In genomic region chr6:131917763-131918649, GRCh38 we compare ENCODE assay signal across 2 cellular contexts.
TF ChIP-seq lines count a peak whose summit lies in the region.

No MANE protein-coding gene starts in this region.

TF ChIP-seq in HepG2, 621 proteins besides CTCF, POLR2A, EP300 and RAD21:
- TF ChIP-seq ZNF263 (CRISPR knock-in tag; IDR thresholded peaks at IDR 0.05) (peak; percentile 84; the same call in 1 of the 2 replicates), ZNF557 (CRISPR knock-in tag; IDR thresholded peaks at IDR 0.05) (no peak), TFAP4 (IDR thresholded peaks at IDR 0.05; ENCODE audit: borderline replicate concordance, low read depth) (0 out of 2 replicates have a peak, but pooled peaks have one; percentile 25)

TF ChIP-seq in SK-N-SH treated with all-trans-retinoic acid at 6 μM for 48 hours, 23 proteins besides CTCF, POLR2A, EP300 and RAD21:
- TF ChIP-seq ZFP3 (CRISPR knock-in tag; IDR thresholded peaks at IDR 0.05), result no peak
- no peak for TF ChIP-seq ESRRG (CRISPR knock-in tag; IDR thresholded peaks at IDR 0.05)
- TF ChIP-seq, protein P1, sequence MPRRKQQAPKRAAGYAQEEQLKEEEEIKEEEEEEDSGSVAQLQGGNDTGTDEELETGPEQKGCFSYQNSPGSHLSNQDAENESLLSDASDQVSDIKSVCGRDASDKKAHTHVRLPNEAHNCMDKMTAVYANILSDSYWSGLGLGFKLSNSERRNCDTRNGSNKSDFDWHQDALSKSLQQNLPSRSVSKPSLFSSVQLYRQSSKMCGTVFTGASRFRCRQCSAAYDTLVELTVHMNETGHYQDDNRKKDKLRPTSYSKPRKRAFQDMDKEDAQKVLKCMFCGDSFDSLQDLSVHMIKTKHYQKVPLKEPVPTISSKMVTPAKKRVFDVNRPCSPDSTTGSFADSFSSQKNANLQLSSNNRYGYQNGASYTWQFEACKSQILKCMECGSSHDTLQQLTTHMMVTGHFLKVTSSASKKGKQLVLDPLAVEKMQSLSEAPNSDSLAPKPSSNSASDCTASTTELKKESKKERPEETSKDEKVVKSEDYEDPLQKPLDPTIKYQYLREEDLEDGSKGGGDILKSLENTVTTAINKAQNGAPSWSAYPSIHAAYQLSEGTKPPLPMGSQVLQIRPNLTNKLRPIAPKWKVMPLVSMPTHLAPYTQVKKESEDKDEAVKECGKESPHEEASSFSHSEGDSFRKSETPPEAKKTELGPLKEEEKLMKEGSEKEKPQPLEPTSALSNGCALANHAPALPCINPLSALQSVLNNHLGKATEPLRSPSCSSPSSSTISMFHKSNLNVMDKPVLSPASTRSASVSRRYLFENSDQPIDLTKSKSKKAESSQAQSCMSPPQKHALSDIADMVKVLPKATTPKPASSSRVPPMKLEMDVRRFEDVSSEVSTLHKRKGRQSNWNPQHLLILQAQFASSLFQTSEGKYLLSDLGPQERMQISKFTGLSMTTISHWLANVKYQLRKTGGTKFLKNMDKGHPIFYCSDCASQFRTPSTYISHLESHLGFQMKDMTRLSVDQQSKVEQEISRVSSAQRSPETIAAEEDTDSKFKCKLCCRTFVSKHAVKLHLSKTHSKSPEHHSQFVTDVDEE (CRISPR knock-in tag; IDR thresholded peaks at IDR 0.05), result no peak
- TF ChIP-seq PATZ1 (CRISPR knock-in tag; IDR thresholded peaks at IDR 0.05; ENCODE audit: borderline replicate concordance), result no peak
- TF ChIP-seq ZFP30 (CRISPR knock-in tag; IDR thresholded peaks at IDR 0.05), result no peak
- no peak for TF ChIP-seq ZNF8 (CRISPR knock-in tag; IDR thresholded peaks at IDR 0.05)
- TF ChIP-seq TCF4 (CRISPR knock-in tag; IDR thresholded peaks at IDR 0.05; ENCODE audit: borderline replicate concordance), result no peak
- TF ChIP-seq ZC3H10 (CRISPR knock-in tag; IDR thresholded peaks at IDR 0.05), result no peak
- TF ChIP-seq ARNTL (CRISPR knock-in tag; IDR thresholded peaks at IDR 0.05; ENCODE audit: borderline replicate concordance, low read depth), result no peak
- TF ChIP-seq ZNF70 (CRISPR knock-in tag; IDR thresholded peaks at IDR 0.05), result no peak
- no peak for TF ChIP-seq ZNF565 (CRISPR knock-in tag; conservative IDR thresholded peaks at IDR 0.05; ENCODE audit: low read depth)
- TF ChIP-seq CREB5 (CRISPR knock-in tag; IDR thresholded peaks at IDR 0.05; ENCODE audit: low read depth), result no peak
- no peak for TF ChIP-seq TOX (CRISPR knock-in tag; IDR thresholded peaks at IDR 0.05; ENCODE audit: borderline replicate concordance)
- TF ChIP-seq GLIS3 (CRISPR knock-in tag; IDR thresholded peaks at IDR 0.05), result no peak
- TF ChIP-seq SNAI2 (CRISPR knock-in tag; IDR thresholded peaks at IDR 0.05), result no peak
- TF ChIP-seq BACH2 (CRISPR knock-in tag; IDR thresholded peaks at IDR 0.05; ENCODE audit: borderline replicate concordance), result no peak
- no peak for TF ChIP-seq PPARA (CRISPR knock-in tag; IDR thresholded peaks at IDR 0.05; ENCODE audit: borderline replicate concordance)
TF ChIP-seq in SK-N-SH treated with all-trans-retinoic acid at 6 μM for 48 hours: peak in this region for 0.
